ENCODE assay signal across 1 cellular context in the genomic region with DNA sequence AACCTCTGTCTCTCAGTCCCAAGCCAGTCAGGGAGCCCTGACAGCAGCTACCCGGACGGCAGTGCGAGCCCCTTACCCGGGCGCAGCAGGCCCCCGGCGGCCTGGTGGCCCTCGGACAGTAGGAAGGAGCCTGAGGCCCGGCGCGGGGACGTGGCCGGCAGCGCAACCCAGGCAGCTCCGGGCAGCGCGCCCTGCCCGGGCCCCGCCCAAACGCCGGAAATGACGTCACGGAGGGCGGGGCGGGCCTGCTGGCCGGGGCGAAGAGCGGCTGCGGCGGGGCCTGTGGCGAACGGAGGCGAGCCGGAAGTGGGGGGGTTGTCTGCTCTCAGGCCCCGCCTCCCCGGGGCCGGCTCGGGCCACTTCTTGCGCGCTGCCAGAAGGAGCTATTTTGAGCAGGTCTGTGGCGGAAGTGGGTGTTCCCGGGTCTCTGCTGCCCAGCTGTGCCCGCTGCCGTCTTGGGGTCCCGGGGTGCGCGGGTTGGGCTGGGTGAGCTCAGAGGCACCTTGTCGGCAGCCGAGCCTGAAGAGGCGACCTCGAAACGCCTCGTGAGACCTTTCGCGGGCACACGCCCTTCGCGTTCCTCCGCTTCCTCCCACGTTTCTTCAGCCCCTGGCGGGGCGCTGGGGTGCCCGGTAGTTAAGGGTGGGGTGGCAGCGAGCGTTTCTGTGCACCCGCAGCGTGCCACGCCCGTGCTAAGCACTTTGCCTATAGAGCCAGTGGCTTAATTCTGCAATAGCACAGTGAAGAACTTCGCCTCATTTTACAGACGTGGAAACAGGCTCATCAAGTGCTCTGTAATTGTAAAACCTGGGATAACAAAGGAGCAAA.
TF ChIP-seq lines count a peak whose summit lies in the region.

A gene (minus strand): TSS at position 193 of the 828 bp plus-strand sequence. CDS start 8,206 bp downstream, outside the sequence.

TF ChIP-seq in A549, 52 proteins besides CTCF, POLR2A, EP300 and RAD21 (continued from another document):
- TF ChIP-seq JUN (IDR thresholded peaks at IDR 0.05) (peak; percentile 81 to 92; a peak in 4 of 5 replicates), NFE2L2 (conservative IDR thresholded peaks at IDR 0.05; ENCODE audit: low read length) (no peak), EHF (CRISPR knock-in tag; IDR thresholded peaks at IDR 0.05) (no peak), ZNF302 (CRISPR knock-in tag; IDR thresholded peaks at IDR 0.05) (no peak), ZFP36 (IDR thresholded peaks at IDR 0.05; ENCODE audit: borderline replicate concordance, partially characterized antibody) (no peak), POLR2AphosphoS2 (conservative IDR thresholded peaks at IDR 0.05; ENCODE audit: low read length) (no peak), HEYL (CRISPR knock-in tag; IDR thresholded peaks at IDR 0.05) (no peak), CHD4 (IDR thresholded peaks at IDR 0.05; ENCODE audit: borderline replicate concordance) (peak; percentile 21; the same call in 1 of the 2 replicates), HDAC2 (IDR thresholded peaks at IDR 0.05) (no peak), CBX2 (IDR thresholded peaks at IDR 0.05; ENCODE audit: borderline replicate concordance, low read depth) (no peak), HOXA7 (CRISPR knock-in tag; IDR thresholded peaks at IDR 0.05) (0 out of 2 replicates have a peak, but pooled peaks have one; percentile 55), CEBPB (IDR thresholded peaks at IDR 0.05) (no peak), CBX8 (IDR thresholded peaks at IDR 0.05) (no peak), HOXB13 (CRISPR knock-in tag; IDR thresholded peaks at IDR 0.05; ENCODE audit: low read depth) (no peak), MYC (IDR thresholded peaks at IDR 0.05; ENCODE audit: borderline replicate concordance, low read length) (no peak; the same call in 1 of the 2 replicates), MAFK (IDR thresholded peaks at IDR 0.05; ENCODE audit: partially characterized antibody) (no peak), BHLHE40 (IDR thresholded peaks at IDR 0.05; ENCODE audit: low read depth, low read length) (no peak), RFX5 (IDR thresholded peaks at IDR 0.05) (peak; percentile 62; the same call in 1 of the 2 replicates), RNF2 (IDR thresholded peaks at IDR 0.05; ENCODE audit: borderline replicate concordance, low read depth) (no peak), NPAS2 (CRISPR knock-in tag; IDR thresholded peaks at IDR 0.05; ENCODE audit: borderline replicate concordance) (no peak), FOSL2 (IDR thresholded peaks at IDR 0.05) (no peak), FOSL2 (CRISPR knock-in tag; IDR thresholded peaks at IDR 0.05) (peak; percentile 79), RARB (CRISPR knock-in tag; IDR thresholded peaks at IDR 0.05) (no peak), MAZ (IDR thresholded peaks at IDR 0.05; ENCODE audit: borderline replicate concordance, low read depth, low read length) (no peak; the same call in none of the 2 replicates), PHF8 (IDR thresholded peaks at IDR 0.05; ENCODE audit: borderline replicate concordance, low read depth) (peak; percentile 77; the same call in 1 of the 2 replicates), FOXS1 (CRISPR knock-in tag; IDR thresholded peaks at IDR 0.05) (no peak), FOSB (CRISPR knock-in tag; IDR thresholded peaks at IDR 0.05) (no peak), SREBF2 (IDR thresholded peaks at IDR 0.05) (no peak), EHMT2 (IDR thresholded peaks at IDR 0.05; ENCODE audit: low read depth) (no peak), HOXB5 (CRISPR knock-in tag; IDR thresholded peaks at IDR 0.05) (no peak)
- TF ChIP-seq, protein P1, sequence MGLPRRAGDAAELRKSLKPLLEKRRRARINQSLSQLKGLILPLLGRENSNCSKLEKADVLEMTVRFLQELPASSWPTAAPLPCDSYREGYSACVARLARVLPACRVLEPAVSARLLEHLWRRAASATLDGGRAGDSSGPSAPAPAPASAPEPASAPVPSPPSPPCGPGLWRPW (IDR thresholded peaks at IDR 0.05), result no peak
- TF ChIP-seq, protein P2, sequence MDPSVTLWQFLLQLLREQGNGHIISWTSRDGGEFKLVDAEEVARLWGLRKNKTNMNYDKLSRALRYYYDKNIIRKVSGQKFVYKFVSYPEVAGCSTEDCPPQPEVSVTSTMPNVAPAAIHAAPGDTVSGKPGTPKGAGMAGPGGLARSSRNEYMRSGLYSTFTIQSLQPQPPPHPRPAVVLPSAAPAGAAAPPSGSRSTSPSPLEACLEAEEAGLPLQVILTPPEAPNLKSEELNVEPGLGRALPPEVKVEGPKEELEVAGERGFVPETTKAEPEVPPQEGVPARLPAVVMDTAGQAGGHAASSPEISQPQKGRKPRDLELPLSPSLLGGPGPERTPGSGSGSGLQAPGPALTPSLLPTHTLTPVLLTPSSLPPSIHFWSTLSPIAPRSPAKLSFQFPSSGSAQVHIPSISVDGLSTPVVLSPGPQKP (IDR thresholded peaks at IDR 0.05; ENCODE audit: low read depth, low read length), result no peak
- TF ChIP-seq, protein P3, sequence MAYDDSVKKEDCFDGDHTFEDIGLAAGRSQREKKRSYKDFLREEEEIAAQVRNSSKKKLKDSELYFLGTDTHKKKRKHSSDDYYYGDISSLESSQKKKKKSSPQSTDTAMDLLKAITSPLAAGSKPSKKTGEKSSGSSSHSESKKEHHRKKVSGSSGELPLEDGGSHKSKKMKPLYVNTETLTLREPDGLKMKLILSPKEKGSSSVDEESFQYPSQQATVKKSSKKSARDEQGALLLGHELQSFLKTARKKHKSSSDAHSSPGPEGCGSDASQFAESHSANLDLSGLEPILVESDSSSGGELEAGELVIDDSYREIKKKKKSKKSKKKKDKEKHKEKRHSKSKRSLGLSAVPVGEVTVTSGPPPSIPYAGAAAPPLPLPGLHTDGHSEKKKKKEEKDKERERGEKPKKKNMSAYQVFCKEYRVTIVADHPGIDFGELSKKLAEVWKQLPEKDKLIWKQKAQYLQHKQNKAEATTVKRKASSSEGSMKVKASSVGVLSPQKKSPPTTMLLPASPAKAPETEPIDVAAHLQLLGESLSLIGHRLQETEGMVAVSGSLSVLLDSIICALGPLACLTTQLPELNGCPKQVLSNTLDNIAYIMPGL (CRISPR knock-in tag; IDR thresholded peaks at IDR 0.05; ENCODE audit: borderline replicate concordance), result no peak
- TF ChIP-seq, protein P4, sequence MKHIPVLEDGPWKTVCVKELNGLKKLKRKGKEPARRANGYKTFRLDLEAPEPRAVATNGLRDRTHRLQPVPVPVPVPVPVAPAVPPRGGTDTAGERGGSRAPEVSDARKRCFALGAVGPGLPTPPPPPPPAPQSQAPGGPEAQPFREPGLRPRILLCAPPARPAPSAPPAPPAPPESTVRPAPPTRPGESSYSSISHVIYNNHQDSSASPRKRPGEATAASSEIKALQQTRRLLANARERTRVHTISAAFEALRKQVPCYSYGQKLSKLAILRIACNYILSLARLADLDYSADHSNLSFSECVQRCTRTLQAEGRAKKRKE (CRISPR knock-in tag; IDR thresholded peaks at IDR 0.05; ENCODE audit: low read depth), result no peak
- TF ChIP-seq, protein P5, sequence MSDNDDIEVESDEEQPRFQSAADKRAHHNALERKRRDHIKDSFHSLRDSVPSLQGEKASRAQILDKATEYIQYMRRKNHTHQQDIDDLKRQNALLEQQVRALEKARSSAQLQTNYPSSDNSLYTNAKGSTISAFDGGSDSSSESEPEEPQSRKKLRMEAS (IDR thresholded peaks at IDR 0.05), result peak; percentile 82
- TF ChIP-seq, protein P6, sequence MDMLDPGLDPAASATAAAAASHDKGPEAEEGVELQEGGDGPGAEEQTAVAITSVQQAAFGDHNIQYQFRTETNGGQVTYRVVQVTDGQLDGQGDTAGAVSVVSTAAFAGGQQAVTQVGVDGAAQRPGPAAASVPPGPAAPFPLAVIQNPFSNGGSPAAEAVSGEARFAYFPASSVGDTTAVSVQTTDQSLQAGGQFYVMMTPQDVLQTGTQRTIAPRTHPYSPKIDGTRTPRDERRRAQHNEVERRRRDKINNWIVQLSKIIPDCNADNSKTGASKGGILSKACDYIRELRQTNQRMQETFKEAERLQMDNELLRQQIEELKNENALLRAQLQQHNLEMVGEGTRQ (IDR thresholded peaks at IDR 0.05), result no peak
